ENCODE assay signal across 8 cellular contexts in the genomic region with DNA sequence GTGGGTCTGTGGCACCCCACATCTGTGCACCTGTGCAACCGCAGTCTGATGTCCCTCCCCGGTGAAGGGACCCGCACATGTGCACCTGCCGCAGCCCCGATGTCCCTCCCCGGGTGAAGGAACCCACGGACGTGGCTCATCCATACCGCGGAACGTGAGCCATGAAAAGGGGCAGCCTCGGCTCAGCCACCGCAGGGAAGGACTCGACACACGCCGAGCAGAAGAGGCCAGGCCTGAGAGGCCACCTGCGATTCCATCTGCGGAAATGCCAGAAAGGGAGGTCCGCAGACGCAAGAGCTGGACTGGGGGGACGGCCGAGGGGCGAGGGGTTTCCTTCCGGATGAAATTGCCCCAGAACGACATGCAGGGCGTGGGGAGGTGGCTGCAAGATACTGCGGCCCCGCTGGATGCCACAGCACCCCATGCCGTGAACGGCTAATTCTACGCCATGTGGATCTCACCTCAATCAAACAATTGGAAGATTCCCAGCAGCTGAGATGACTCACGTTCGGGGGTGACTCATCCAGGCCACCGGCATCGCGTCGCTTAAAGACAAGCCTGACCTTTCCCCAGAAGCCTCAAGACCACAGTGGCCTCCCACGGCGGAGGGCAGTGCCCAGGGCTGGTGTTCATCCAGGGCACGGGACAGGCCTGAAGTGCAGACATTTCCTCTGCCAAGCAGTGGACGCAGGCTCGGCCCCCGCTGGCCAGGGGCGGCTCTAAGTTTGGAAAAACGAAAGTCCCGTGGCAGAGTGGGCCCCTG. TPM values are rescaled to one million over a fixed set of nuclear protein-coding genes. Genes with fewer than 3 reads are reported as not detected.
DNase-seq lines count a peak whose midpoint lies in the region; ATAC-seq and TF ChIP-seq lines count a peak whose summit lies in the region.

No MANE protein-coding gene starts in this region.

- H3K4me3 ChIP-seq in RWPE2 (ENCODE audit: severe bottlenecking) (no peak overlapping the region), vagina (peak overlapping the region in 1 of 2 donors; percentile 13)

- ATAC-seq in RWPE2 (ENCODE audit: low read depth) (peak; percentile 76), GM19463 (IDR thresholded peaks at IDR 0.05; ENCODE audit: unreplicated experiment) (no peak)

- no peaks in the 10 kb centered on the region for H3K36me3 ChIP-seq in RWPE2 (ENCODE audit: low read depth)
- no peaks in the 10 kb centered on the region for H3K36me3 ChIP-seq in vagina

- peaks cover 41% of the 10 kb centered on the region for H3K4me1 Mint-ChIP-seq in activated naive CD4-positive, alpha-beta T cell treated with anti-CD3 and anti-CD28 coated beads, Interleukin-2, amount 10 ng/mL, durations not matched to agents 7 days and 5 days
- peaks cover 14% of the 10 kb centered on the region for H3K4me1 Mint-ChIP-seq in nephron progenitor cell

- H3K27ac ChIP-seq in RWPE2 (ENCODE audit: poor library complexity, severe bottlenecking), result no peak overlapping the region
- no peak overlapping the region for H3K27ac ChIP-seq in vagina

- H3K27ac Mint-ChIP-seq in activated naive CD4-positive, alpha-beta T cell treated with anti-CD3 and anti-CD28 coated beads, Interleukin-2, amount 10 ng/mL, durations not matched to agents 7 days and 5 days, result no peak overlapping the region
- H3K27ac Mint-ChIP-seq in nephron progenitor cell, result no peak overlapping the region

- H3K36me3 Mint-ChIP-seq in activated naive CD4-positive, alpha-beta T cell treated with anti-CD3 and anti-CD28 coated beads, Interleukin-2, amount 10 ng/mL, durations not matched to agents 7 days and 5 days, result no peaks in the 10 kb centered on the region
- no peaks in the 10 kb centered on the region for H3K36me3 Mint-ChIP-seq in nephron progenitor cell (ENCODE audit: low read depth)

- TF ChIP-seq POLR2A in vagina (IDR thresholded peaks at IDR 0.05), result no peak

- intact Hi-C loops in vagina (cut with DNase I), result no loop called here

- in situ Hi-C loops in Caki2 (cut with HindIII; ENCODE audit: low pct_unique_long_range_greater_than_20kb, low sequenced_read_pairs), result no loop called here

- H3K27me3 ChIP-seq in RWPE2 (ENCODE audit: insufficient read depth, poor library complexity, severe bottlenecking) (peaks cover 7% of the 10 kb centered on the region), vagina (no peaks in the 10 kb centered on the region)

- no peak for TF ChIP-seq CTCF in RWPE2 (IDR thresholded peaks at IDR 0.05; ENCODE audit: poor library complexity, severe bottlenecking)
- no peak for TF ChIP-seq CTCF in vagina (IDR thresholded peaks at IDR 0.05)
- TF ChIP-seq CTCF in nephron progenitor cell (IDR thresholded peaks at IDR 0.05), result no peak

- no peak overlapping the region for H3K4me3 Mint-ChIP-seq in activated naive CD4-positive, alpha-beta T cell treated with anti-CD3 and anti-CD28 coated beads, Interleukin-2, amount 10 ng/mL, durations not matched to agents 7 days and 5 days
- H3K4me3 Mint-ChIP-seq in nephron progenitor cell, result no peak overlapping the region

- no peaks in the 10 kb centered on the region for H3K9me3 ChIP-seq in RWPE2 (ENCODE audit: severe bottlenecking)
- H3K9me3 ChIP-seq in vagina, result no peaks in the 10 kb centered on the region

- CTCF ChIA-PET in activated naive CD4-positive, alpha-beta T cell treated with anti-CD3 and anti-CD28 coated beads, Interleukin-2, amount 10 ng/mL, durations not matched to agents 7 days and 5 days (lab: Charles Lee), result no interaction called here

- H3K4me1 ChIP-seq in RWPE2 (ENCODE audit: insufficient read depth, poor library complexity, severe bottlenecking) (peaks cover 9% of the 10 kb centered on the region), vagina (peaks cover 11% of the 10 kb centered on the region)

- H3K27me3 Mint-ChIP-seq in activated naive CD4-positive, alpha-beta T cell treated with anti-CD3 and anti-CD28 coated beads, Interleukin-2, amount 10 ng/mL, durations not matched to agents 7 days and 5 days, result peaks cover 92% of the 10 kb centered on the region
- H3K27me3 Mint-ChIP-seq in nephron progenitor cell (ENCODE audit: low read depth, poor library complexity), result peaks cover 11% of the 10 kb centered on the region

- H3K9me3 Mint-ChIP-seq in activated naive CD4-positive, alpha-beta T cell treated with anti-CD3 and anti-CD28 coated beads, Interleukin-2, amount 10 ng/mL, durations not matched to agents 7 days and 5 days, result no peaks in the 10 kb centered on the region
- H3K9me3 Mint-ChIP-seq in nephron progenitor cell, result no peaks in the 10 kb centered on the region

- DNase-seq in Caki2 (ENCODE audit: low read depth) (peak; percentile 94), RWPE2 (ENCODE audit: low spot score) (no peak), kidney tubule cell (ENCODE audit: low spot score) (peak; percentile 88), vagina (ENCODE audit: extremely low spot score in 2 of 2) (no peak), nephron progenitor cell (no peak)
- peak; percentile 44 for DNase-seq in activated naive CD4-positive, alpha-beta T cell treated with anti-CD3 and anti-CD28 coated beads, Interleukin-2, amount 10 ng/mL, durations not matched to agents 7 days and 5 days
- peak; percentile 62 for DNase-seq in stimulated activated CD8-positive, alpha-beta memory T cell treated with anti-CD3 and anti-CD28 coated beads, Interleukin-7, amount 100 ng/mL, for 24 hours (ENCODE audit: low read depth)

RNA-seq across cellular contexts. Expression of a gene that starts 21.0 kb away (rescaled TPM):
- 0.14 and 0.54 TPM in 2 replicates for total RNA-seq in Caki2 (2014; rRNA removed; shearing (Covaris generic); ENCODE audit: low replicate concordance)
- 0.74 TPM for total RNA-seq in vagina

RNA-seq across cellular contexts. Expression of a gene that starts 31.8 kb away (rescaled TPM):
- total RNA-seq in Caki2 (2014; rRNA removed; shearing (Covaris generic); ENCODE audit: low replicate concordance), result 16.5 and 35.6 TPM in 2 replicates
- 26.0 TPM for total RNA-seq in vagina

Comparison
In these comparisons a context has a peak if more than half of its experiments do, and no peak if none do; other contexts are left out.
1. DNase-seq: peak in Caki2 (single experiment), activated naive CD4-positive, alpha-beta T cell treated with anti-CD3 and anti-CD28 coated beads, Interleukin-2, amount 10 ng/mL, durations not matched to agents 7 days and 5 days (single experiment), kidney tubule cell (single experiment) and stimulated activated CD8-positive, alpha-beta memory T cell treated with anti-CD3 and anti-CD28 coated beads, Interleukin-7, amount 100 ng/mL, for 24 hours (single experiment); none in RWPE2 (single experiment), vagina (0 of 2) and nephron progenitor cell (single experiment).